10 cellular contexts compared by ENCODE assay signal in genomic region chr1:93164816-93165215, GRCh38.
"Had no signal": no experiment of that assay in that cellular context is flagged by ENCODE, and none has a peak within 500 bp of the region (broad histone marks: within the 10 kb centered on the region; RNA-seq: fewer than 3 reads in every experiment).

No MANE protein-coding gene starts in this region.

- ATAC-seq: mucosa of descending colon; naive thymus-derived CD8-positive, alpha-beta T cell had no signal

- H3K4me3 ChIP-seq: mucosa of descending colon, tibial nerve had no signal

- H3K27ac ChIP-seq: brain microvascular endothelial cell, tibial nerve, WERI-Rb-1 had no signal

- H3K27me3 Mint-ChIP-seq: activated naive CD8-positive, alpha-beta T cell treated with anti-CD3 and anti-CD28 coated beads for 36 hours; naive thymus-derived CD8-positive, alpha-beta T cell had no signal

- H3K27me3 ChIP-seq: brain microvascular endothelial cell, tibial nerve had no signal

- DNase-seq: activated CD4-positive, alpha-beta T cell treated with anti-CD3 and anti-CD28 coated beads for 4 hours; activated CD8-positive, alpha-beta memory T cell treated with anti-CD3 and anti-CD28 coated beads for 24 hours; activated naive CD8-positive, alpha-beta T cell treated with anti-CD3 and anti-CD28 coated beads for 36 hours; brain microvascular endothelial cell; dermis blood vessel endothelial cell; left cardiac atrium; mucosa of descending colon; naive thymus-derived CD8-positive, alpha-beta T cell; WERI-Rb-1 had no signal

- H3K4me3 Mint-ChIP-seq: activated naive CD8-positive, alpha-beta T cell treated with anti-CD3 and anti-CD28 coated beads for 36 hours; naive thymus-derived CD8-positive, alpha-beta T cell had no signal

- H3K27ac Mint-ChIP-seq: activated naive CD8-positive, alpha-beta T cell treated with anti-CD3 and anti-CD28 coated beads for 36 hours had no signal

- H3K4me1 ChIP-seq: tibial nerve had no signal

- H3K9me3 ChIP-seq: mucosa of descending colon had no signal
